Comparison of ENCODE assay signal across 1 cellular context in the genomic region with DNA sequence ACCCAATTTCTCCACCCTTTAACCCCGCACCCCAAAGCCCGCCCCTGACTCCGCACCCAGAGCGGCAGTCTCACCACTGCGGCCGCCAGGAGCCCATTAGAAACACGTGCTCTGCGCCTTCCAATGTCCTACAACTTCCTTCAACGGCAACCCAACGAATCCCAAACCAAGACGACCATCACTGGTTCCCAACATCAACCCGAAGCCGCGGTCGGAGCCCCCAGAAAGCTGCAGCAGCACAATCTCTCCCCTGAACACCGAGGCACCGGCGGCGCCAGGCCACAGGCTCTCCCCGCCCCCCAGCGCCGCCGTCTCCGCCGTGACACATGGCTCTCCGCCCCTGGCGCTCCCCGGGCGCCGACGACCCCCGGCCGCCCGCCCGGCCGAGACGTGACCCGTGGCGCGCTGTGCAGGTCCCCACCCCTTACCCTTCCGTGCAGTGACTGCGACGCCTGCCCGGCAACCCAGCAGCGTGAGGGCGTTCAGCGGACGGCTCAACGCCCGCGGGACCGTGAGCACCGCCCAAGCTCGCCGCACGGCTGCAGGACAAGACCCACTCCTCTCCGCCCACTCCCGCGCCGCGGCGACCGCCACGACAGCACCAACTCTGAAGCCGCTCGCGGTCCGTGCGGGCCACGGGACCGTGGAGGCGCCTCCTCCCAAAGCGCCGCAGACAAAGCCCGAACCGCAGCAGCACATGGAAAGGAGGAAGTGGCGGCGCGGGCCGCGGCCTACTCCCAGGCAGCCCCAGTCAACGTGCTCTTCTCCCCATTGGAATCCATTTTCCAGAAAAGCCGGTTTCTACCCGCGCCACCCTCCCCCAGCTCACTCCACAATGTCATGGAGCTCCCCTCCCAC.
TF ChIP-seq lines count a peak whose summit lies in the region.

No MANE protein-coding gene starts in this region.

TF ChIP-seq in HepG2, 621 proteins besides CTCF, POLR2A, EP300 and RAD21 (continued from another document and continues in another):
- no peak for TF ChIP-seq TFE3 (CRISPR knock-in tag; IDR thresholded peaks at IDR 0.05)
- no peak for TF ChIP-seq ZNF775 (CRISPR knock-in tag; IDR thresholded peaks at IDR 0.05; ENCODE audit: borderline replicate concordance)
- no peak for TF ChIP-seq PHB2 (IDR thresholded peaks at IDR 0.05; ENCODE audit: partially characterized antibody)
- 0 out of 2 replicates have a peak, but pooled peaks have one; percentile 84 for TF ChIP-seq ZNF253 (CRISPR knock-in tag; IDR thresholded peaks at IDR 0.05; ENCODE audit: borderline replicate concordance)
- no peak for TF ChIP-seq REST (IDR thresholded peaks at IDR 0.05; ENCODE audit: borderline replicate concordance in 1 of 2, low read depth in 1 of 2, low read length in 2 of 2)
- TF ChIP-seq, protein P1, sequence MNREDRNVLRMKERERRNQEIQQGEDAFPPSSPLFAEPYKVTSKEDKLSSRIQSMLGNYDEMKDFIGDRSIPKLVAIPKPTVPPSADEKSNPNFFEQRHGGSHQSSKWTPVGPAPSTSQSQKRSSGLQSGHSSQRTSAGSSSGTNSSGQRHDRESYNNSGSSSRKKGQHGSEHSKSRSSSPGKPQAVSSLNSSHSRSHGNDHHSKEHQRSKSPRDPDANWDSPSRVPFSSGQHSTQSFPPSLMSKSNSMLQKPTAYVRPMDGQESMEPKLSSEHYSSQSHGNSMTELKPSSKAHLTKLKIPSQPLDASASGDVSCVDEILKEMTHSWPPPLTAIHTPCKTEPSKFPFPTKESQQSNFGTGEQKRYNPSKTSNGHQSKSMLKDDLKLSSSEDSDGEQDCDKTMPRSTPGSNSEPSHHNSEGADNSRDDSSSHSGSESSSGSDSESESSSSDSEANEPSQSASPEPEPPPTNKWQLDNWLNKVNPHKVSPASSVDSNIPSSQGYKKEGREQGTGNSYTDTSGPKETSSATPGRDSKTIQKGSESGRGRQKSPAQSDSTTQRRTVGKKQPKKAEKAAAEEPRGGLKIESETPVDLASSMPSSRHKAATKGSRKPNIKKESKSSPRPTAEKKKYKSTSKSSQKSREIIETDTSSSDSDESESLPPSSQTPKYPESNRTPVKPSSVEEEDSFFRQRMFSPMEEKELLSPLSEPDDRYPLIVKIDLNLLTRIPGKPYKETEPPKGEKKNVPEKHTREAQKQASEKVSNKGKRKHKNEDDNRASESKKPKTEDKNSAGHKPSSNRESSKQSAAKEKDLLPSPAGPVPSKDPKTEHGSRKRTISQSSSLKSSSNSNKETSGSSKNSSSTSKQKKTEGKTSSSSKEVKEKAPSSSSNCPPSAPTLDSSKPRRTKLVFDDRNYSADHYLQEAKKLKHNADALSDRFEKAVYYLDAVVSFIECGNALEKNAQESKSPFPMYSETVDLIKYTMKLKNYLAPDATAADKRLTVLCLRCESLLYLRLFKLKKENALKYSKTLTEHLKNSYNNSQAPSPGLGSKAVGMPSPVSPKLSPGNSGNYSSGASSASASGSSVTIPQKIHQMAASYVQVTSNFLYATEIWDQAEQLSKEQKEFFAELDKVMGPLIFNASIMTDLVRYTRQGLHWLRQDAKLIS (CRISPR knock-in tag; IDR thresholded peaks at IDR 0.05): 0 out of 2 replicates have a peak, but pooled peaks have one; percentile 59
- 0 out of 2 replicates have a peak, but pooled peaks have one; percentile 49 for TF ChIP-seq HNRNPL (IDR thresholded peaks at IDR 0.05; ENCODE audit: low read depth, low read length)
- peak; percentile 49; the same call in 1 of the 2 replicates for TF ChIP-seq KDM5B (CRISPR knock-in tag; IDR thresholded peaks at IDR 0.05; ENCODE audit: borderline replicate concordance)
- TF ChIP-seq SNAPC2 (CRISPR knock-in tag; IDR thresholded peaks at IDR 0.05): peak; percentile 42; the same call in 1 of the 2 replicates
- no peak for TF ChIP-seq XRCC5 (optimal IDR thresholded peaks at IDR 0.05; ENCODE audit: low read length)
- TF ChIP-seq ZIK1 (CRISPR knock-in tag; IDR thresholded peaks at IDR 0.05; ENCODE audit: borderline replicate concordance, low read depth): no peak
- TF ChIP-seq ZFP36 (IDR thresholded peaks at IDR 0.05; ENCODE audit: borderline replicate concordance, low read depth, low read length, partially characterized antibody): no peak
- no peak for TF ChIP-seq HOXD1 (CRISPR knock-in tag; IDR thresholded peaks at IDR 0.05)
- no peak for TF ChIP-seq ZNF83 (CRISPR knock-in tag; IDR thresholded peaks at IDR 0.05; ENCODE audit: borderline replicate concordance)
- no peak for TF ChIP-seq ZNF382 (CRISPR knock-in tag; IDR thresholded peaks at IDR 0.05; ENCODE audit: borderline replicate concordance)
- TF ChIP-seq ATF3 (CRISPR knock-in tag; IDR thresholded peaks at IDR 0.05): no peak
- TF ChIP-seq, protein P2, sequence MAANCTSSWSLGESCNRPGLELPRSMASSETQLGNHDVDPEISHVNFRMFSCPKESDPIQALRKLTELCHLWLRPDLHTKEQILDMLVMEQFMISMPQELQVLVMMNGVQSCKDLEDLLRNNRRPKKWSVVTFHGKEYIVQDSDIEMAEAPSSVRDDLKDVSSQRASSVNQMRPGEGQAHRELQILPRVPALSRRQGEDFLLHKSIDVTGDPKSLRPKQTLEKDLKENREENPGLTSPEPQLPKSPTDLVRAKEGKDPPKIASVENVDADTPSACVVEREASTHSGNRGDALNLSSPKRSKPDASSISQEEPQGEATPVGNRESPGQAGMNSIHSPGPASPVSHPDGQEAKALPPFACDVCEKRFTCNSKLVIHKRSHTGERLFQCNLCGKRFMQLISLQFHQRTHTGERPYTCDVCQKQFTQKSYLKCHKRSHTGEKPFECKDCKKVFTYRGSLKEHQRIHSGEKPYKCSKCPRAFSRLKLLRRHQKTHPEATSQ (CRISPR knock-in tag; IDR thresholded peaks at IDR 0.05; ENCODE audit: borderline replicate concordance): peak; percentile 51; the same call in 1 of the 2 replicates
- no peak for TF ChIP-seq ZNF318 (CRISPR knock-in tag; IDR thresholded peaks at IDR 0.05)
- no peak for TF ChIP-seq ZNF629 (CRISPR knock-in tag; conservative IDR thresholded peaks at IDR 0.05)
- peak; percentile 53; the same call in 1 of the 2 replicates for TF ChIP-seq NFKB2 (CRISPR knock-in tag; IDR thresholded peaks at IDR 0.05; ENCODE audit: borderline replicate concordance)
- TF ChIP-seq RBM22 (optimal IDR thresholded peaks at IDR 0.05; ENCODE audit: low read length): no peak
- TF ChIP-seq CREM (IDR thresholded peaks at IDR 0.05): no peak
- no peak for TF ChIP-seq CREM (CRISPR knock-in tag; IDR thresholded peaks at IDR 0.05)
- peak; percentile 51; the same call in 1 of the 2 replicates for TF ChIP-seq ATF7-NPFF (CRISPR knock-in tag; IDR thresholded peaks at IDR 0.05; ENCODE audit: low read depth)
- no peak for TF ChIP-seq ZSCAN30 (CRISPR knock-in tag; IDR thresholded peaks at IDR 0.05)
- no peak for TF ChIP-seq ZBTB39 (CRISPR knock-in tag; IDR thresholded peaks at IDR 0.05)
- peak; percentile 11; the same call in 1 of the 2 replicates for TF ChIP-seq HOXA3 (CRISPR knock-in tag; IDR thresholded peaks at IDR 0.05)
- TF ChIP-seq ZNF296 (CRISPR knock-in tag; conservative IDR thresholded peaks at IDR 0.05): no peak
